In the genomic region with DNA sequence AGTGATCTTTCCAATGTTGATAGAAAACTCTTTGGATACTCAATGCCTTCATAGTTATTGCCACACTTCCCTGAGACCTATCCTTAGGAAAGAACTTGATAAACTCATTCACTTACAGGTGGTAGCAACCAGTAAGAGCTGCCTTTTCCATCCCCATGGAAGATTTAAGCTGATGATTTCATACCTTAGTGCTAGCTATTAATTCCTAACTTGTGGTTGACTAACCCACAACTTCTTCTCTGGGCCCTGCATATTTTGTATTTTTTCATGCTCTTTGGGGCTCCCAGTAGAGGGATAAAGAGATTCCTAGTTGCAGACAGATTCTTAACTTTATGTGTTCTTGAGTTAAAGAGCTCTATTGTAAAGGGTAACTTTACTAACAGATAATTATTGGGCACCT, we compare ENCODE assay signal across 35 cellular contexts. TPM values are rescaled to one million over a fixed set of nuclear protein-coding genes. Genes with fewer than 3 reads are reported as not detected.
"Had no signal": no experiment of that assay in that cellular context is flagged by ENCODE, and none has a peak within 500 bp of the region (broad histone marks: within the 10 kb centered on the region; RNA-seq: fewer than 3 reads in every experiment).

No MANE protein-coding gene starts in this region.

- H3K27me3 ChIP-seq: ascending aorta had no signal

- DNase-seq: activated B cell treated with CpG ODN at 0.5 μM for 24 hours; activated CD4-positive, alpha-beta memory T cell treated with anti-CD3 and anti-CD28 coated beads for 36 hours; activated CD4-positive, alpha-beta T cell treated with anti-CD3 and anti-CD28 coated beads for 4 hours; activated CD4-positive, alpha-beta T cell treated with anti-CD3 and anti-CD28 coated beads, Interleukin-2, amount 10 ng/mL, durations not matched to agents 24 days and 14 days; activated CD4-positive, alpha-beta T cell treated with anti-CD3 and anti-CD28 coated beads, Interleukin-2, amount 50 U/mL, for 1 hour; activated CD4-positive, alpha-beta T cell treated with anti-CD3 and anti-CD28 coated beads, Interleukin-2, amount 50 U/mL, for 4 hours; activated CD4-positive, CD25-positive, alpha-beta regulatory T cell treated with anti-CD3 and anti-CD28 coated beads, Interleukin-2, amount 50 U/mL, for 72 hours; activated CD8-positive, alpha-beta memory T cell treated with anti-CD3 and anti-CD28 coated beads, Interleukin-2, amount 50 U/mL, for 48 hours; activated CD8-positive, alpha-beta T cell treated with anti-CD3 and anti-CD28 coated beads for 36 hours; activated effector memory CD4-positive, alpha-beta T cell treated with Interleukin-2 at 50 U/mL for 16 hours; activated gamma-delta T cell; activated naive CD4-positive, alpha-beta T cell treated with anti-CD3 and anti-CD28 coated beads, Interleukin-2, amount 10 ng/mL, durations not matched to agents 7 days and 5 days; activated naive CD4-positive, alpha-beta T cell treated with Interleukin-2 at 50 U/mL for 16 hours; activated naive CD8-positive, alpha-beta T cell treated with anti-CD3 and anti-CD28 coated beads, Interleukin-2, amount 10 ng/mL, durations not matched to agents 7 days and 5 days; activated naive CD8-positive, alpha-beta T cell treated with anti-CD3 and anti-CD28 coated beads, Interleukin-2, amount 50 U/mL, for 24 hours; activated T-cell treated with anti-CD3 and anti-CD28 coated beads, Interleukin-2, amount 50 U/mL, for 24 hours; activated T-cell treated with anti-CD3 and anti-CD28 coated beads, Interleukin-2, amount 50 U/mL, for 48 hours; amygdala; anterior cingulate cortex; caudate nucleus; cerebellar nuclear complex; T-helper 1 cell; T-helper 2 cell; T-helper 9 cell had no signal

- H3K9me3 ChIP-seq: ascending aorta had no signal

- ATAC-seq: activated CD8-positive, alpha-beta T cell treated with anti-CD3 and anti-CD28 coated beads for 36 hours; activated naive CD8-positive, alpha-beta T cell treated with anti-CD3 and anti-CD28 coated beads, Interleukin-2, amount 50 U/mL, for 24 hours had no signal

- H3K4me3 Mint-ChIP-seq: activated B cell treated with CpG ODN at 0.5 μM for 24 hours; activated CD4-positive, alpha-beta memory T cell treated with anti-CD3 and anti-CD28 coated beads for 36 hours; activated CD4-positive, alpha-beta T cell treated with anti-CD3 and anti-CD28 coated beads, Interleukin-2, amount 10 ng/mL, durations not matched to agents 24 days and 14 days; activated CD8-positive, alpha-beta T cell treated with anti-CD3 and anti-CD28 coated beads for 36 hours; activated naive CD4-positive, alpha-beta T cell treated with anti-CD3 and anti-CD28 coated beads, Interleukin-2, amount 10 ng/mL, durations not matched to agents 7 days and 5 days; activated naive CD4-positive, alpha-beta T cell treated with anti-CD3 and anti-CD28 coated beads, Interleukin-2, amount 50 U/mL, for 24 hours; activated naive CD8-positive, alpha-beta T cell; activated naive CD8-positive, alpha-beta T cell treated with anti-CD3 and anti-CD28 coated beads, Interleukin-2, amount 10 ng/mL, durations not matched to agents 7 days and 5 days; activated naive CD8-positive, alpha-beta T cell treated with anti-CD3 and anti-CD28 coated beads, Interleukin-2, amount 50 U/mL, for 24 hours; activated T-cell treated with anti-CD3 and anti-CD28 coated beads, Interleukin-2, amount 50 U/mL, for 24 hours; brain; central memory CD8-positive, alpha-beta T cell; T-helper 1 cell treated with Interleukin-12 subunit alpha and Interleukin-12 subunit beta and Interleukin-4 antibody, amounts not matched to agents 30 μg/mL and 1 μg/mL, for 36 hours; T-helper 2 cell treated with Interferon-gamma antibody and Interleukin-4, amounts not matched to agents 5 μg/mL and 100 μg/mL, for 36 hours had no signal

- H3K36me3 Mint-ChIP-seq: activated CD4-positive, alpha-beta memory T cell treated with anti-CD3 and anti-CD28 coated beads for 36 hours; activated naive CD4-positive, alpha-beta T cell treated with anti-CD3 and anti-CD28 coated beads, Interleukin-2, amount 10 ng/mL, durations not matched to agents 7 days and 5 days; activated naive CD4-positive, alpha-beta T cell treated with anti-CD3 and anti-CD28 coated beads, Interleukin-2, amount 50 U/mL, for 24 hours; activated naive CD8-positive, alpha-beta T cell; activated naive CD8-positive, alpha-beta T cell treated with anti-CD3 and anti-CD28 coated beads, Interleukin-2, amount 10 ng/mL, durations not matched to agents 7 days and 5 days; brain had no signal

- H3K9me3 Mint-ChIP-seq: activated naive CD4-positive, alpha-beta T cell treated with anti-CD3 and anti-CD28 coated beads, Interleukin-2, amount 10 ng/mL, durations not matched to agents 7 days and 5 days; activated naive CD4-positive, alpha-beta T cell treated with anti-CD3 and anti-CD28 coated beads, Interleukin-2, amount 50 U/mL, for 24 hours; activated naive CD8-positive, alpha-beta T cell treated with anti-CD3 and anti-CD28 coated beads, Interleukin-2, amount 10 ng/mL, durations not matched to agents 7 days and 5 days; activated naive CD8-positive, alpha-beta T cell treated with anti-CD3 and anti-CD28 coated beads, Interleukin-2, amount 50 U/mL, for 24 hours; activated T-helper 2 cell treated with anti-CD3 and anti-CD28 coated beads, Interferon-gamma antibody, Interleukin-2, Interleukin-4, amounts not matched to agents 10 μg/mL and 5 μg/mL and 100 μg/mL, durations not matched to agents 14 hours and 24 hours and 36 hours; T-helper 1 cell treated with Interleukin-12 subunit alpha and Interleukin-12 subunit beta and Interleukin-4 antibody, amounts not matched to agents 30 μg/mL and 1 μg/mL, for 36 hours had no signal

- H3K4me3 ChIP-seq: ascending aorta, cardiac muscle cell had no signal

- H3K4me1 Mint-ChIP-seq: activated B cell treated with CpG ODN at 0.5 μM for 24 hours; activated CD4-positive, alpha-beta T cell treated with anti-CD3 and anti-CD28 coated beads, Interleukin-2, amount 10 ng/mL, durations not matched to agents 24 days and 14 days; activated naive CD4-positive, alpha-beta T cell treated with anti-CD3 and anti-CD28 coated beads, Interleukin-2, amount 10 ng/mL, durations not matched to agents 7 days and 5 days; activated naive CD4-positive, alpha-beta T cell treated with anti-CD3 and anti-CD28 coated beads, Interleukin-2, amount 50 U/mL, for 24 hours; activated naive CD8-positive, alpha-beta T cell treated with anti-CD3 and anti-CD28 coated beads, Interleukin-2, amount 10 ng/mL, durations not matched to agents 7 days and 5 days; activated naive CD8-positive, alpha-beta T cell treated with anti-CD3 and anti-CD28 coated beads, Interleukin-2, amount 50 U/mL, for 24 hours; brain; central memory CD8-positive, alpha-beta T cell had no signal

- H3K4me1 ChIP-seq: ascending aorta had no signal

- H3K27ac ChIP-seq: ascending aorta, cardiac muscle cell, VCaP had no signal

- H3K27ac Mint-ChIP-seq: activated B cell treated with CpG ODN at 0.5 μM for 24 hours; activated CD4-positive, alpha-beta memory T cell treated with anti-CD3 and anti-CD28 coated beads for 36 hours; activated CD4-positive, alpha-beta T cell treated with anti-CD3 and anti-CD28 coated beads, Interleukin-2, amount 10 ng/mL, durations not matched to agents 24 days and 14 days; activated CD8-positive, alpha-beta T cell treated with anti-CD3 and anti-CD28 coated beads for 36 hours; activated naive CD4-positive, alpha-beta T cell treated with anti-CD3 and anti-CD28 coated beads, Interleukin-2, amount 10 ng/mL, durations not matched to agents 7 days and 5 days; activated naive CD4-positive, alpha-beta T cell treated with anti-CD3 and anti-CD28 coated beads, Interleukin-2, amount 50 U/mL, for 24 hours; activated naive CD8-positive, alpha-beta T cell; activated naive CD8-positive, alpha-beta T cell treated with anti-CD3 and anti-CD28 coated beads, Interleukin-2, amount 10 ng/mL, durations not matched to agents 7 days and 5 days; activated naive CD8-positive, alpha-beta T cell treated with anti-CD3 and anti-CD28 coated beads, Interleukin-2, amount 50 U/mL, for 24 hours; activated T-cell treated with anti-CD3 and anti-CD28 coated beads, Interleukin-2, amount 50 U/mL, for 24 hours; activated T-helper 2 cell treated with anti-CD3 and anti-CD28 coated beads, Interferon-gamma antibody, Interleukin-2, Interleukin-4, amounts not matched to agents 10 μg/mL and 5 μg/mL and 100 μg/mL, durations not matched to agents 14 hours and 24 hours and 36 hours; brain; T-helper 1 cell treated with Interleukin-12 subunit alpha and Interleukin-12 subunit beta and Interleukin-4 antibody, amounts not matched to agents 30 μg/mL and 1 μg/mL, for 36 hours; T-helper 2 cell treated with Interferon-gamma antibody and Interleukin-4, amounts not matched to agents 5 μg/mL and 100 μg/mL, for 36 hours had no signal

- H3K36me3 ChIP-seq: ascending aorta, cardiac muscle cell had no signal

RNA-seq across cellular contexts. Expression of a gene that starts 25.2 kb away (rescaled TPM):
- total RNA-seq: activated B cell treated with CpG ODN at 0.5 μM for 24 hours; activated CD4-positive, alpha-beta memory T cell treated with anti-CD3 and anti-CD28 coated beads for 36 hours; activated CD4-positive, alpha-beta T cell treated with anti-CD3 and anti-CD28 coated beads, Interleukin-2, amount 10 ng/mL, durations not matched to agents 24 days and 14 days; activated CD8-positive, alpha-beta T cell treated with anti-CD3 and anti-CD28 coated beads for 36 hours; activated naive CD8-positive, alpha-beta T cell treated with anti-CD3 and anti-CD28 coated beads, Interleukin-2, amount 10 ng/mL, durations not matched to agents 7 days and 5 days; ascending aorta; bronchial epithelial cell; cardiac muscle cell had no signal
- polyA plus RNA-seq: cardiac muscle cell had no signal
